Comparison of ENCODE assay signal across 8 cellular contexts in the genomic region with DNA sequence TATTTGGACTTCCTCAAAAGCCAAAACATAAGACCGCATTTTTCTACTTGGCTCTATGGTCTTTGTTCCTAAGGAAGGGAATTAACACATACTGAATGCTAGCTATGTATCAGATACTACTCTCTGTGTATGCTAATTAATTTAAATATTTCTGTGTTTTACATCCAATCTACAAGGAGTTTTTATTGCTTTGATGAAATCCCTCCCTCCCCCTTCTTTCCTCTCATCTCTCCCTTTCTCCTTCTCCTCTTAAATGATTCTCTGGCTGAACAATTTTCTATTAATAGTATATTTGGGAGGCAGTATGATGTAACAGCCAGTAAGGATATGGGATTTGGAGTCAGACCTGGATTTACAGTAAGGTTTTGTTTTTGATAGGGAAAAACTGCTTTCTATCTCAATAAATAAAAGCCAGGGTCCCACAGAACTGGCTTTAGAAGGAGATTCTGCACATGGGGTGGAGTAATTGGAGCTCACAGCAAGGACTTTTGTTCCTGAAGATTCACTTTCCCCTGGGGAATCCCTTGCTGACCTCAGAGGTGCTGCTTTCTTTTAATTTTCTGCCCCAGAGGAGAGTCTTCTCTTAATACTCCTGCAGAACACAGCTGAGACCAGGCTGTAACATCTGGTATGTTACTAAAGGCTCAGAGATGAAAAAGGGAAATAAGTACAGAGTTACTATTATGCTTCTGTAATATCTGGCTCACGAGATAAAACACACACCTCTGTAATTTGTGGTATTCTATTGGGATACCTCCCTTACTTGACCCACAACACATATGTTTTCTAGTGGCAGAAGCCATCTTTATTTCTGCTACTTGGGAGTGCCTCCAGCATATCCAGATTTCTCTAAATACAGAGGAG. TPM values are rescaled to one million over a fixed set of nuclear protein-coding genes. Genes with fewer than 3 reads are reported as not detected.
DNase-seq lines count a peak whose midpoint lies in the region; ATAC-seq, FAIRE-seq and TF ChIP-seq lines count a peak whose summit lies in the region.

No MANE protein-coding gene starts in this region.

- no TSS peak for BruUV-seq in K562 (replicated peaks; lab: Mats Ljungman, UMichigan)

- H2AFZ ChIP-seq in K562 (ENCODE audit: low read depth, low read length), result no peak overlapping the region

- H3K4me2 ChIP-seq in K562 (ENCODE audit: insufficient read depth, low read length), result peak overlapping the region; percentile 63

- FAIRE-seq in K562 (lab: Jason Lieb, UNC), result peak; percentile 60

- H3K4me3 ChIP-seq in K562, result no peak overlapping the region

- peak overlapping the region; percentile 54 to 90 (median 72) for H3K4me3 Mint-ChIP-seq in naive B cell

- peaks cover 4% of the 10 kb centered on the region; the same call in 2 of the 3 replicates for H3K36me3 ChIP-seq in K562 (ENCODE audit: control insufficient read depth, insufficient read depth, low read length)

- H3K79me2 ChIP-seq in K562 (ENCODE audit: control insufficient read depth, insufficient read depth, low read length), result peaks cover 95% of the 10 kb centered on the region

- no peaks in the 10 kb centered on the region for H3K27me3 Mint-ChIP-seq in naive B cell

- POLR2A ChIA-PET in K562 (lab: Yijun Ruan, JAX), result interaction anchor here (0.8 to 5.2 kb wide), 18 partner anchors 8 to 279 kb away, joined by 3 to 35 read pairs (median 4); partner anchors contain the start of genes EPB41 and RNU11

- H3K27me3 ChIP-seq in K562 (ENCODE audit: control insufficient read depth in 2 of 2, insufficient read depth in 2 of 2, low read length in 2 of 2), result no peaks in the 10 kb centered on the region

- H3K27ac ChIP-seq in K562 (ENCODE audit: extremely low read depth, low read depth, low read length), result peak overlapping the region; percentile 86

- peaks cover 34% of the 10 kb centered on the region in 2 experiments; a peak in 4 of 5 replicates for H3K4me1 ChIP-seq in K562 (replicated peaks in 1 of 2; ENCODE audit: control insufficient read depth in 2 of 2, insufficient read depth in 2 of 2, low read length in 2 of 2)

- peaks cover 33 to 79% (median 52%) of the 10 kb centered on the region in 3 donors for H3K4me1 Mint-ChIP-seq in naive B cell

- H3K27ac Mint-ChIP-seq in naive B cell, result peak overlapping the region; percentile 82 to 98 (median 92)

- CTCF ChIA-PET in K562 (lab: Yijun Ruan, JAX; ENCODE audit: low intra/inter-chr PET ratio), result no interaction called here

- TF ChIP-seq RAD21 in K562 (CRISPR knock-in tag; conservative IDR thresholded peaks at IDR 0.05 in 1 of 2, IDR thresholded peaks at IDR 0.05 in 1 of 2), result no peak

- peak; percentile 18; the same call in 1 of the 2 replicates for TF ChIP-seq EP300 in K562 (IDR thresholded peaks at IDR 0.05; ENCODE audit: low read length)

- 0% methylated on average over 2 of the region's 2 CpGs for WGBS in K562 (ENCODE audit: insufficient coverage, low coverage, missing lambda C conversion rate)

- no peak for TF ChIP-seq POLR2A in K562 (conservative IDR thresholded peaks at IDR 0.05)

- no peaks in the 10 kb centered on the region for H3K9me1 ChIP-seq in K562 (ENCODE audit: control insufficient read depth, insufficient read depth, low read length)

- no peaks in the 10 kb centered on the region for H4K20me1 ChIP-seq in K562 (replicated peaks; ENCODE audit: control insufficient read depth, insufficient read depth, low read length)

- intact Hi-C loops in K562 (cut with micrococcal nuclease), result loop anchor here (1.0 to 5.0 kb wide), 2 partner anchors 41 to 105 kb away; no protein-coding TSS in a partner anchor

- ATAC-seq in K562 (peak; percentile 38), naive B cell (ENCODE audit: low read depth in 2 of 2) (peak; percentile 53 to 62), GM19023 (IDR thresholded peaks at IDR 0.05; ENCODE audit: unreplicated experiment) (no peak), HG03108 (IDR thresholded peaks at IDR 0.05; ENCODE audit: unreplicated experiment) (no peak)

- H3K9me3 Mint-ChIP-seq in naive B cell, result no peaks in the 10 kb centered on the region

- TF ChIP-seq CTCF in K562 (IDR thresholded peaks at IDR 0.05 in 2 of 3, conservative IDR thresholded peaks at IDR 0.05 in 1 of 3; ENCODE audit: insufficient read depth in 2 of 3, low read depth in 1 of 3, low read length in 3 of 3), result no peak

- H3K9me3 ChIP-seq in K562 (replicated peaks; ENCODE audit: control insufficient read depth, insufficient read depth, low read depth, low read length), result no peaks in the 10 kb centered on the region

- DNase-seq in GM03348 (ENCODE audit: low spot score) (peak; percentile 24), MV-4-11 (lab: John Stamatoyannopoulos, UW) (peak; percentile 9), K562 (ENCODE audit: extremely low read depth in 1 of 4, low spot score in 3 of 4) (peak in 1 of 4 experiments; percentile 39), naive B cell (peak; percentile 34), SIG-M5 treated with dmso at 0.1 percent for 504 hours (lab: John Stamatoyannopoulos, UW; ENCODE audit: unreplicated experiment) (no peak), putamen (ENCODE audit: low spot score) (no peak)

- peak overlapping the region; percentile 41 to 68; a peak in 3 of 4 replicates for H3K9ac ChIP-seq in K562 (ENCODE audit: insufficient read depth in 1 of 2, low read depth in 2 of 2, low read length in 2 of 2)

- H3K36me3 Mint-ChIP-seq in naive B cell, result no peaks in the 10 kb centered on the region

- in situ Hi-C loops in K562 (cut with MboI), result no loop called here

TF ChIP-seq in K562, 482 proteins besides CTCF, POLR2A, EP300 and RAD21 (continues in another document):
- TF ChIP-seq RFX7 (CRISPR knock-in tag; IDR thresholded peaks at IDR 0.05), result no peak
- TF ChIP-seq L3MBTL2 (IDR thresholded peaks at IDR 0.05), result 0 out of 2 replicates have a peak, but pooled peaks have one; percentile 11
- TF ChIP-seq SMARCB1 (IDR thresholded peaks at IDR 0.05; ENCODE audit: insufficient read length, low read depth), result no peak
- no peak for TF ChIP-seq ZNF76 (CRISPR knock-in tag; IDR thresholded peaks at IDR 0.05; ENCODE audit: borderline replicate concordance)
- TF ChIP-seq GABPB1 (CRISPR knock-in tag; IDR thresholded peaks at IDR 0.05), result 0 out of 2 replicates have a peak, but pooled peaks have one; percentile 8
- TF ChIP-seq ESRRA (IDR thresholded peaks at IDR 0.05; ENCODE audit: borderline replicate concordance, low read depth), result peak; percentile 8; the same call in 1 of the 2 replicates
- no peak for TF ChIP-seq GTF2F1 (IDR thresholded peaks at IDR 0.05; ENCODE audit: low read depth, low read length)
- peak; percentile 34; the same call in 1 of the 2 replicates for TF ChIP-seq PTTG1 (tag; IDR thresholded peaks at IDR 0.05; ENCODE audit: low read depth)
- TF ChIP-seq RBBP5 (IDR thresholded peaks at IDR 0.05; ENCODE audit: borderline replicate concordance, insufficient read depth, low read length, poor library complexity, severe bottlenecking), result no peak
- TF ChIP-seq, protein P1, sequence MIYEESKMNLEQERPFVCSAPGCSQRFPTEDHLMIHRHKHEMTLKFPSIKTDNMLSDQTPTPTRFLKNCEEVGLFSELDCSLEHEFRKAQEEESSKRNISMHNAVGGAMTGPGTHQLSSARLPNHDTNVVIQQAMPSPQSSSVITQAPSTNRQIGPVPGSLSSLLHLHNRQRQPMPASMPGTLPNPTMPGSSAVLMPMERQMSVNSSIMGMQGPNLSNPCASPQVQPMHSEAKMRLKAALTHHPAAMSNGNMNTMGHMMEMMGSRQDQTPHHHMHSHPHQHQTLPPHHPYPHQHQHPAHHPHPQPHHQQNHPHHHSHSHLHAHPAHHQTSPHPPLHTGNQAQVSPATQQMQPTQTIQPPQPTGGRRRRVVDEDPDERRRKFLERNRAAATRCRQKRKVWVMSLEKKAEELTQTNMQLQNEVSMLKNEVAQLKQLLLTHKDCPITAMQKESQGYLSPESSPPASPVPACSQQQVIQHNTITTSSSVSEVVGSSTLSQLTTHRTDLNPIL (CRISPR knock-in tag; IDR thresholded peaks at IDR 0.05), result no peak
- TF ChIP-seq, protein P2, sequence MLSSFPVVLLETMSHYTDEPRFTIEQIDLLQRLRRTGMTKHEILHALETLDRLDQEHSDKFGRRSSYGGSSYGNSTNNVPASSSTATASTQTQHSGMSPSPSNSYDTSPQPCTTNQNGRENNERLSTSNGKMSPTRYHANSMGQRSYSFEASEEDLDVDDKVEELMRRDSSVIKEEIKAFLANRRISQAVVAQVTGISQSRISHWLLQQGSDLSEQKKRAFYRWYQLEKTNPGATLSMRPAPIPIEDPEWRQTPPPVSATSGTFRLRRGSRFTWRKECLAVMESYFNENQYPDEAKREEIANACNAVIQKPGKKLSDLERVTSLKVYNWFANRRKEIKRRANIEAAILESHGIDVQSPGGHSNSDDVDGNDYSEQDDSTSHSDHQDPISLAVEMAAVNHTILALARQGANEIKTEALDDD (IDR thresholded peaks at IDR 0.05), result no peak
- no peak for TF ChIP-seq HNRNPH1 (optimal IDR thresholded peaks at IDR 0.05; ENCODE audit: low read depth, low read length)
- TF ChIP-seq CBX2 (IDR thresholded peaks at IDR 0.05; ENCODE audit: insufficient read depth, low read length, poor library complexity, severe bottlenecking), result no peak
- TF ChIP-seq DMBX1 (CRISPR knock-in tag; IDR thresholded peaks at IDR 0.05; ENCODE audit: borderline replicate concordance), result no peak
- no peak for TF ChIP-seq CHD4 (IDR thresholded peaks at IDR 0.05; ENCODE audit: insufficient read depth, insufficient replicate concordance, low read depth, low read length, poor library complexity, severe bottlenecking)

RNA-seq across cellular contexts. Expression of gene EPB41, which starts 13.3 kb away (rescaled TPM):
- total RNA-seq in K562 (2011; cell fraction: chromatin; rRNA removed; ENCODE audit: low replicate concordance), result 277 and 637 TPM in 2 replicates
- 152 and 208 TPM in 2 replicates for total RNA-seq in K562 (2011; cell fraction: nucleolus; rRNA removed)
- total RNA-seq in K562 (2011; cell fraction: nucleoplasm; rRNA removed), result 354 and 569 TPM in 2 replicates
- 141 and 146 TPM in 2 replicates for total RNA-seq in K562 (2014; rRNA removed)
- 169 and 175 TPM in 2 replicates for total RNA-seq in K562 (2014; rRNA removed; fragmentation: Illumina TruSeq; extraction: Trizol)
- total RNA-seq in K562 (2015; rRNA removed; fragmentation: Illumina TruSeq; extraction: Trizol), result 186 and 188 TPM in 2 replicates
- 141 and 147 TPM in 2 replicates for total RNA-seq in K562 (2021)
- 185 and 213 TPM in 2 replicates for polyA plus RNA-seq in K562 (2011; rRNA removed)
- 72.3 and 123 TPM in 2 replicates for polyA plus RNA-seq in K562 (2011; cell fraction: cytosol; rRNA removed)
- 68.9 and 82.0 TPM in 2 replicates for polyA plus RNA-seq in K562 (2011; cell fraction: nucleus; rRNA removed)
- polyA plus RNA-seq in K562 (2012), result 89.0 and 98.6 TPM in 2 replicates
- 150 and 201 TPM in 2 replicates for polyA plus RNA-seq in K562 (2014; fragmentation: Illumina TruSeq; extraction: Trizol)
- polyA plus RNA-seq in K562 (2014; fragmentation: Nextera tagmentation; extraction: Ambion mirVana), result 1 to 10 TPM; 3.7 to 7.0 TPM
- 105 and 123 TPM in 2 replicates for polyA plus RNA-seq in K562 (2014; rRNA removed)
- polyA minus RNA-seq in K562 (2011; rRNA and poly(A)+ RNA removed), result 313 and 341 TPM in 2 replicates
- polyA minus RNA-seq in K562 (2011; cell fraction: cytosol; rRNA and poly(A)+ RNA removed), result 113 and 123 TPM in 2 replicates
- 54.0 and 104 TPM in 2 replicates for polyA minus RNA-seq in K562 (2011; cell fraction: nucleus; rRNA and poly(A)+ RNA removed)
- polyA plus RNA-seq in naive B cell (ENCODE audit: low read depth in 6 of 6), result 10 to 100 TPM; 46.6 to 72.0 (median 62.5) TPM

Comparison
In these comparisons a context has a peak if more than half of its experiments do, and no peak if none do; other contexts are left out.
1. DNase-seq: peak in GM03348 (single experiment), MV-4-11 (single experiment) and naive B cell (single experiment); none in SIG-M5 treated with dmso at 0.1 percent for 504 hours (single experiment) and putamen (single experiment).
2. ATAC-seq: peak in K562 (single experiment) and naive B cell (2 of 2); none in GM19023 (single experiment) and HG03108 (single experiment).